In genomic region chr9:112555091-112555643, GRCh38 we compare ENCODE assay signal across 20 cellular contexts.
DNase-seq lines count a peak whose midpoint lies in the region; ATAC-seq, FAIRE-seq and TF ChIP-seq lines count a peak whose summit lies in the region.
"Had no signal": no experiment of that assay in that cellular context is flagged by ENCODE, and none has a peak within 500 bp of the region (broad histone marks: within the 10 kb centered on the region; RNA-seq: fewer than 3 reads in every experiment).

No MANE protein-coding gene starts in this region.

- ATAC-seq in aorta (ENCODE audit: low FRiP score) (no peak), GM18517 (IDR thresholded peaks at IDR 0.05; ENCODE audit: unreplicated experiment) (no peak)

- no peaks in the 10 kb centered on the region for H3K36me3 ChIP-seq in breast epithelium
- H3K36me3 ChIP-seq in endothelial cell of umbilical vein (ENCODE audit: control insufficient read depth in 2 of 2, extremely low read depth in 1 of 2, insufficient read depth in 2 of 2, low read length in 2 of 2): no peaks in the 10 kb centered on the region
- no peaks in the 10 kb centered on the region for H3K36me3 ChIP-seq in aorta (ENCODE audit: control insufficient read depth in 1 of 2, insufficient read depth in 2 of 2, low read length in 1 of 2)
- H3K36me3 ChIP-seq in osteoblast (ENCODE audit: insufficient read depth, low read length): no peaks in the 10 kb centered on the region
- H3K36me3 ChIP-seq: BE2C had no signal

- peaks cover 29% of the 10 kb centered on the region for H3K4me1 Mint-ChIP-seq in MCF 10A (ENCODE audit: insufficient read depth, unreplicated experiment)
- peaks cover 33% of the 10 kb centered on the region for H3K4me1 Mint-ChIP-seq in mesothelial cell of epicardium
- H3K4me1 Mint-ChIP-seq: CD4-positive, alpha-beta memory T cell had no signal

- intact Hi-C loops in MCF 10A (cut with micrococcal nuclease): no loop called here
- intact Hi-C loops in breast epithelium (cut with DNase I; ENCODE audit: low total_unique reads): no loop called here
- intact Hi-C loops in endothelial cell of umbilical vein (cut with micrococcal nuclease): no loop called here
- intact Hi-C loops in aorta (cut with DNase I): no loop called here

- H3K9me1 ChIP-seq in endothelial cell of umbilical vein (replicated peaks; ENCODE audit: control insufficient read depth, extremely low read depth, insufficient read depth, low read length): no peaks in the 10 kb centered on the region

- H3K9ac ChIP-seq in endothelial cell of umbilical vein (replicated peaks; ENCODE audit: extremely low read depth, insufficient read depth, low read length): no peak overlapping the region

- TF ChIP-seq POLR2A in breast epithelium (IDR thresholded peaks at IDR 0.05) (no peak), endothelial cell of umbilical vein (IDR thresholded peaks at IDR 0.05; ENCODE audit: low read depth, low read length) (no peak)

- no peak for DNase-seq in MCF 10A (ENCODE audit: unreplicated experiment)
- DNase-seq in breast epithelium (ENCODE audit: low spot score in 2 of 2): no peak
- no peak for DNase-seq in endothelial cell of umbilical vein (ENCODE audit: low read depth, low spot score)
- no peak for DNase-seq in mesothelial cell of epicardium (ENCODE audit: low spot score in 2 of 2, unreplicated experiment in 2 of 2)
- DNase-seq in NAMALWA (ENCODE audit: low spot score): no peak
- no peak for DNase-seq in aorta
- no peak for DNase-seq in osteoblast (ENCODE audit: insufficient read length, low spot score, missing footprints)
- DNase-seq: 8988T; BE2C; Calu3; CD4-positive, alpha-beta memory T cell; DMS53; NCI-H1436 treated with DMSO at 0.1 percent for 48 hours; NCI-H2029 treated with DMSO at 0.1 percent for 48 hours; NCI-H2227 treated with DMSO at 0.1 percent for 48 hours; NCI-H524; SHP77 treated with DMSO at 0.1 percent for 48 hours had no signal

- H3K79me2 ChIP-seq in endothelial cell of umbilical vein (ENCODE audit: control insufficient read depth, insufficient read depth, low read length): no peaks in the 10 kb centered on the region
- no peaks in the 10 kb centered on the region for H3K79me2 ChIP-seq in osteoblast (ENCODE audit: insufficient read depth, low read length)

- 98% methylated on average over 3 of the region's 3 CpGs for WGBS in aorta, 2 donors

- H3K9me3 ChIP-seq in breast epithelium: no peaks in the 10 kb centered on the region
- H3K9me3 ChIP-seq in endothelial cell of umbilical vein (replicated peaks; ENCODE audit: control insufficient read depth, insufficient read depth, low read length): no peaks in the 10 kb centered on the region
- H3K9me3 ChIP-seq in aorta (ENCODE audit: control insufficient read depth, low read length): no peaks in the 10 kb centered on the region
- H3K9me3 ChIP-seq in osteoblast (ENCODE audit: low read depth, low read length): no peaks in the 10 kb centered on the region
- H3K9me3 ChIP-seq: BE2C had no signal

- H3K4me2 ChIP-seq in endothelial cell of umbilical vein (ENCODE audit: insufficient read depth, low read length) (no peak overlapping the region), osteoblast (ENCODE audit: insufficient read depth, low read length) (no peak overlapping the region)

- BruUV-seq in MCF 10A (replicated peaks; lab: Mats Ljungman, UMichigan) (no TSS peak), endothelial cell of umbilical vein (replicated peaks; lab: Mats Ljungman, UMichigan) (no TSS peak)

- no peaks in the 10 kb centered on the region for H3K27me3 Mint-ChIP-seq in MCF 10A (ENCODE audit: insufficient read depth, unreplicated experiment)
- no peaks in the 10 kb centered on the region for H3K27me3 Mint-ChIP-seq in mesothelial cell of epicardium (ENCODE audit: low read depth)
- H3K27me3 Mint-ChIP-seq: CD4-positive, alpha-beta memory T cell had no signal

- H3K27ac ChIP-seq in breast epithelium (no peak overlapping the region), endothelial cell of umbilical vein (ENCODE audit: insufficient read depth, low read depth, low read length) (no peak overlapping the region), aorta (ENCODE audit: low read depth in 1 of 2, low read length in 2 of 2) (no peak overlapping the region), osteoblast (ENCODE audit: low read depth, low read length) (no peak overlapping the region)
- H3K27ac ChIP-seq: HL-60 had no signal

- TF ChIP-seq CTCF in MCF 10A (IDR thresholded peaks at IDR 0.05; ENCODE audit: unreplicated experiment): no peak
- TF ChIP-seq CTCF in breast epithelium (IDR thresholded peaks at IDR 0.05): no peak
- no peak for TF ChIP-seq CTCF in endothelial cell of umbilical vein (IDR thresholded peaks at IDR 0.05; ENCODE audit: extremely low read depth in 1 of 2, insufficient read depth in 1 of 2, low read depth in 1 of 2, low read length in 2 of 2)
- TF ChIP-seq CTCF in mesothelial cell of epicardium (IDR thresholded peaks at IDR 0.05; ENCODE audit: unreplicated experiment): no peak
- no peak for TF ChIP-seq CTCF in osteoblast (IDR thresholded peaks at IDR 0.05; ENCODE audit: extremely low read depth, low read depth, low read length)

- H4K20me1 ChIP-seq in endothelial cell of umbilical vein (replicated peaks; ENCODE audit: control insufficient read depth, extremely low read depth, insufficient read depth, low read length): no peaks in the 10 kb centered on the region
- H4K20me1 ChIP-seq in osteoblast (ENCODE audit: insufficient read depth, low read length): no peaks in the 10 kb centered on the region

- H2AFZ ChIP-seq in endothelial cell of umbilical vein (ENCODE audit: low read depth, low read length) (no peak overlapping the region), osteoblast (ENCODE audit: low read length) (no peak overlapping the region)

- CTCF ChIA-PET in MCF 10A (lab: Yijun Ruan, JAX) (interaction anchor here (0.5 to 0.6 kb wide), 2 partner anchors 11 to 193 kb away, joined by 3 read pairs; no protein-coding TSS in a partner anchor), endothelial cell of umbilical vein (lab: Charles Lee) (interaction anchor here (0.7 kb wide), 1 partner anchor 12 kb away, joined by 3 read pairs; no protein-coding TSS in a partner anchor)

- H3K27ac Mint-ChIP-seq in MCF 10A (ENCODE audit: low read depth, unreplicated experiment) (peak overlapping the region; percentile 49), mesothelial cell of epicardium (peak overlapping the region; percentile 11)
- H3K27ac Mint-ChIP-seq: CD4-positive, alpha-beta memory T cell had no signal

- dilution Hi-C loops in endothelial cell of umbilical vein (cut with MboI; ENCODE audit: extremely low pct_ligation_motif_present, low sequenced_read_pairs): no loop called here

- H3K9me3 Mint-ChIP-seq in MCF 10A (ENCODE audit: unreplicated experiment): no peaks in the 10 kb centered on the region
- H3K9me3 Mint-ChIP-seq in mesothelial cell of epicardium: peaks cover 7% of the 10 kb centered on the region
- H3K9me3 Mint-ChIP-seq: CD4-positive, alpha-beta memory T cell had no signal

- no peaks in the 10 kb centered on the region for H3K27me3 ChIP-seq in breast epithelium
- no peaks in the 10 kb centered on the region for H3K27me3 ChIP-seq in endothelial cell of umbilical vein (ENCODE audit: control insufficient read depth in 2 of 2, insufficient read depth in 2 of 2, low read length in 2 of 2)
- no peaks in the 10 kb centered on the region for H3K27me3 ChIP-seq in aorta (ENCODE audit: control insufficient read depth in 1 of 2, insufficient read depth in 2 of 2, low read length in 1 of 2)
- H3K27me3 ChIP-seq in osteoblast (ENCODE audit: insufficient read depth, low read length): no peaks in the 10 kb centered on the region
- H3K27me3 ChIP-seq: BE2C had no signal

- H3K4me3 Mint-ChIP-seq in MCF 10A (ENCODE audit: unreplicated experiment) (no peak overlapping the region), mesothelial cell of epicardium (no peak overlapping the region)
- H3K4me3 Mint-ChIP-seq: CD4-positive, alpha-beta memory T cell had no signal

- no peaks in the 10 kb centered on the region for H3K36me3 Mint-ChIP-seq in MCF 10A (ENCODE audit: insufficient read depth, unreplicated experiment)
- peaks cover 6% of the 10 kb centered on the region for H3K36me3 Mint-ChIP-seq in mesothelial cell of epicardium
- H3K36me3 Mint-ChIP-seq: CD4-positive, alpha-beta memory T cell had no signal

- H3K4me1 ChIP-seq in breast epithelium (no peaks in the 10 kb centered on the region), endothelial cell of umbilical vein (ENCODE audit: control insufficient read depth, extremely low read depth, insufficient read depth, low read length) (no peaks in the 10 kb centered on the region), aorta (ENCODE audit: control insufficient read depth in 1 of 2, insufficient read depth in 2 of 2, low read length in 2 of 2) (peaks cover 3 to 12% of the 10 kb centered on the region in 2 donors), osteoblast (ENCODE audit: insufficient read depth, low read length) (peaks cover 49% of the 10 kb centered on the region)
- H3K4me1 ChIP-seq: BE2C had no signal

- peak; percentile 15 for FAIRE-seq in endothelial cell of umbilical vein (lab: Jason Lieb, UNC)
- FAIRE-seq: HTR-8/SVneo had no signal

- H3K4me3 ChIP-seq in breast epithelium (no peak overlapping the region), endothelial cell of umbilical vein (replicated peaks in 1 of 3; ENCODE audit: insufficient read depth in 1 of 3, low read depth in 1 of 3, low read length in 3 of 3) (no peak overlapping the region), aorta (ENCODE audit: low read length in 2 of 2) (no peak overlapping the region), osteoblast (ENCODE audit: insufficient read depth, low read length) (no peak overlapping the region)

- POLR2A ChIA-PET in MCF 10A (lab: Yijun Ruan, JAX) (interaction anchor here (0.6 to 2.5 kb wide), 7 partner anchors 10 to 175 kb away, joined by 3 to 11 read pairs (median 7); partner anchors contain the start of genes HSDL2 and KIAA1958), endothelial cell of umbilical vein (lab: Charles Lee) (no interaction called here)

TF ChIP-seq in endothelial cell of umbilical vein, 7 proteins besides CTCF, POLR2A, EP300 and RAD21:
- TF ChIP-seq, protein P1, sequence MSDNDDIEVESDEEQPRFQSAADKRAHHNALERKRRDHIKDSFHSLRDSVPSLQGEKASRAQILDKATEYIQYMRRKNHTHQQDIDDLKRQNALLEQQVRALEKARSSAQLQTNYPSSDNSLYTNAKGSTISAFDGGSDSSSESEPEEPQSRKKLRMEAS (IDR thresholded peaks at IDR 0.05; ENCODE audit: insufficient read depth, insufficient read length): no peak
- no peak for TF ChIP-seq FOS (IDR thresholded peaks at IDR 0.05; ENCODE audit: borderline replicate concordance, insufficient read depth, low read length)
- TF ChIP-seq JUN (IDR thresholded peaks at IDR 0.05; ENCODE audit: borderline replicate concordance, insufficient read depth, insufficient read length, low read depth): no peak
- no peak for TF ChIP-seq MYC (IDR thresholded peaks at IDR 0.05; ENCODE audit: low read depth, low read length)
- no peak for TF ChIP-seq POLR2AphosphoS5 (IDR thresholded peaks at IDR 0.05; ENCODE audit: insufficient read depth, low read depth, low read length)
- TF ChIP-seq EZH2 (IDR thresholded peaks at IDR 0.05; ENCODE audit: borderline replicate concordance, low read depth, low read length, severe bottlenecking): no peak
- TF ChIP-seq GATA2 (IDR thresholded peaks at IDR 0.05; ENCODE audit: insufficient read depth, insufficient read length, low read depth, low read length): no peak
